ENCODE assay signal across 36 cellular contexts in genomic region chr5:171470420-171470819, GRCh38. TPM values are rescaled to one million over a fixed set of nuclear protein-coding genes. Genes with fewer than 3 reads are reported as not detected.
"Had no signal": no experiment of that assay in that cellular context is flagged by ENCODE, and none has a peak within 500 bp of the region (broad histone marks: within the 10 kb centered on the region; RNA-seq: fewer than 3 reads in every experiment).

No MANE protein-coding gene starts in this region.

- H3K27me3 ChIP-seq: MG63 had no signal

- DNase-seq: Karpas-422, Kasumi-1, MG63, MM.1S, MV-4-11, NCI-H1048, NCI-H1092, NCI-H1092 treated with DMSO at 0.1 percent for 48 hours, NCI-H1105 treated with DMSO at 0.1 percent for 48 hours, NCI-H1417, NCI-H1417 treated with DMSO at 0.1 percent for 48 hours, NCI-H1436, NCI-H1436 treated with DMSO at 0.1 percent for 48 hours, NCI-H146, NCI-H1694, NCI-H1694 treated with DMSO at 0.1 percent for 48 hours, NCI-H187, NCI-H187 treated with DMSO at 0.1 percent for 48 hours, NCI-H1930, NCI-H2029, NCI-H2029 treated with DMSO at 0.1 percent for 48 hours, NCI-H2081, NCI-H2081 treated with DMSO at 0.1 percent for 48 hours, NCI-H2107, NCI-H2171, NCI-H2171 treated with DMSO at 0.1 percent for 48 hours, NCI-H226, NCI-H345, NCI-H446, NCI-H446 treated with DMSO at 0.1 percent for 48 hours, NCI-H510A, NCI-H510A treated with DMSO at 0.1 percent for 48 hours, NCI-H524 had no signal

- H3K36me3 ChIP-seq: MG63 had no signal

- H3K4me3 ChIP-seq: MG63 had no signal

RNA-seq across cellular contexts. Expression of gene FGF18, which starts 51.0 kb away (rescaled TPM):
- total RNA-seq: M059J, MCF 10A, NCI-H460 had no signal
